In the genomic region with DNA sequence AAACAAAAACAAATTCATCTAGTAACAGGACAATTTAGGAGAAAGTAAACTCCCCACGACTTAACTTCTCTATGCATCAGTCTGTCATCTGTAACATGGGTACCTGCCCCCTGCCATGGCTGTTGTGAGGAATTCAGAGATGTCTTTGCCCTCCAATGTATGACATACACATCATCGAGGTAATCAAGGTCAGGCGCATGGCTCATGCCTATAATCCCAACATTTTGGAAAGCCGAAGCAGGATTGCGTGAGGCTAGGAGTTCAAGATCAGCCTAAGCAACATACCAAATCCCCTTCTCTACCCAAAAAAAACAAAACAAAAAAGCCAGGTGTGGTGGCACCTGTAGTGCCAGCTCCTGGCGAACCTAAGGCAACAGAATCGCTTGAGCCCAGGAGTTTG, we compare ENCODE assay signal across 12 cellular contexts. TPM values are rescaled to one million over a fixed set of nuclear protein-coding genes. Genes with fewer than 3 reads are reported as not detected.
A peak's percentile ranks its signal among the peaks of the same experiment; 100 is the strongest.
DNase-seq lines count a peak whose midpoint lies in the region; TF ChIP-seq lines count a peak whose summit lies in the region.
"Had no signal": no experiment of that assay in that cellular context is flagged by ENCODE, and none has a peak within 500 bp of the region (broad histone marks: within the 10 kb centered on the region; RNA-seq: fewer than 3 reads in every experiment).

No MANE protein-coding gene starts in this region.

- no peak overlapping the region for H4K8ac ChIP-seq in trophoblast cell (ENCODE audit: low read depth, low read length)

- H3K9ac ChIP-seq in trophoblast cell (ENCODE audit: low read length) = no peak overlapping the region

- no peak overlapping the region for H2BK5ac ChIP-seq in trophoblast cell (ENCODE audit: low read depth, low read length, poor library complexity)

- no peaks in the 10 kb centered on the region for H3K27me3 Mint-ChIP-seq in type B pancreatic cell

- H2BK120ac ChIP-seq in trophoblast cell (ENCODE audit: insufficient read depth, low read length, poor library complexity) = no peak overlapping the region

- peak; percentile 7 for DNase-seq in stimulated activated naive CD4-positive, alpha-beta T cell treated with Interleukin-2 at 50 U/mL for 16 hours (lab: John Stamatoyannopoulos, UW)
- DNase-seq in stimulated activated naive CD4-positive, alpha-beta T cell (lab: John Stamatoyannopoulos, UW) = no peak
- no peak for DNase-seq in RWPE1 (ENCODE audit: low spot score)
- DNase-seq in type B pancreatic cell (ENCODE audit: extremely low spot score, unreplicated experiment) = no peak
- DNase-seq in Peyer's patch = no peak
- no peak for DNase-seq in trophoblast cell
- DNase-seq: activated T-cell treated with anti-CD3 and anti-CD28 coated beads, Interleukin-2, amount 50 U/mL, for 1 hour; dermis blood vessel endothelial cell; NCI-H2029 had no signal

- no peak overlapping the region for H3K4me2 ChIP-seq in trophoblast cell (ENCODE audit: low read length)

- no peaks in the 10 kb centered on the region for H3K79me1 ChIP-seq in trophoblast cell (ENCODE audit: low read length)

- no peaks in the 10 kb centered on the region for H3K9me3 Mint-ChIP-seq in type B pancreatic cell

- H3K9me3 ChIP-seq in Peyer's patch (no peaks in the 10 kb centered on the region), trophoblast cell (ENCODE audit: insufficient read depth, low read depth, low read length) (no peaks in the 10 kb centered on the region)
- H3K9me3 ChIP-seq: ascending aorta; BLaER1 treated with 17β-estradiol and CSF1 and Interleukin-3, amounts not matched to agents 10 nM and 100 nM had no signal

- no peak for TF ChIP-seq CTCF in RWPE1 (conservative IDR thresholded peaks at IDR 0.05; ENCODE audit: low read depth)
- no peak for TF ChIP-seq CTCF in type B pancreatic cell (conservative IDR thresholded peaks at IDR 0.05)
- TF ChIP-seq CTCF in Peyer's patch (IDR thresholded peaks at IDR 0.05) = no peak

- H3K14ac ChIP-seq in trophoblast cell (ENCODE audit: low read length) = no peak overlapping the region

- H2BK12ac ChIP-seq in trophoblast cell (ENCODE audit: low read length) = no peak overlapping the region

- H3K4me1 ChIP-seq in Peyer's patch (peaks cover 0 to 12% (median 8%) of the 10 kb centered on the region in 4 donors), trophoblast cell (ENCODE audit: control insufficient read depth in 1 of 2, insufficient read depth in 2 of 2, low read length in 2 of 2) (no peaks in the 10 kb centered on the region)

- H3K27ac Mint-ChIP-seq in type B pancreatic cell = peak overlapping the region; percentile 80

- H3K27ac ChIP-seq in RWPE1 = peak overlapping the region; percentile 42
- no peak overlapping the region for H3K27ac ChIP-seq in Peyer's patch
- H3K27ac ChIP-seq in trophoblast cell (ENCODE audit: low read depth, low read length) = no peak overlapping the region
- H3K27ac ChIP-seq: ascending aorta had no signal

- peaks cover 12% of the 10 kb centered on the region for H3K4me1 Mint-ChIP-seq in type B pancreatic cell (ENCODE audit: unreplicated experiment)

- no peak overlapping the region for H3K4me3 Mint-ChIP-seq in type B pancreatic cell

- no peak overlapping the region for H4K12ac ChIP-seq in trophoblast cell (ENCODE audit: low read depth, low read length)

- H3K4me3 ChIP-seq in Peyer's patch (no peak overlapping the region), trophoblast cell (ENCODE audit: low read depth, low read length) (no peak overlapping the region)
- H3K4me3 ChIP-seq: ascending aorta; BLaER1 treated with 17β-estradiol and CSF1 and Interleukin-3, amounts not matched to agents 10 nM and 100 nM had no signal

- no peak overlapping the region for H2AFZ ChIP-seq in trophoblast cell (ENCODE audit: insufficient read depth, low read length, poor library complexity)

- CTCF ChIA-PET in RWPE1 (lab: Yijun Ruan, JAX) = interaction anchor here (1.0 kb wide), 1 partner anchor 8 kb away, joined by 3 read pairs; no protein-coding TSS in a partner anchor

- H3K27me3 ChIP-seq in Peyer's patch (no peaks in the 10 kb centered on the region), trophoblast cell (ENCODE audit: insufficient read depth, low read length) (no peaks in the 10 kb centered on the region)
- H3K27me3 ChIP-seq: ascending aorta; BLaER1 treated with 17β-estradiol and CSF1 and Interleukin-3, amounts not matched to agents 10 nM and 100 nM had no signal

- H2AK5ac ChIP-seq in trophoblast cell (ENCODE audit: low read length) = no peak overlapping the region

- peaks cover 21% of the 10 kb centered on the region for H3K36me3 Mint-ChIP-seq in type B pancreatic cell

- no peak overlapping the region for H3K23ac ChIP-seq in trophoblast cell (ENCODE audit: low read length)

- H4K91ac ChIP-seq in trophoblast cell (ENCODE audit: low read depth, low read length) = no peak overlapping the region

- TF ChIP-seq POLR2A in Peyer's patch (IDR thresholded peaks at IDR 0.05) = no peak

- H3K79me2 ChIP-seq in trophoblast cell (ENCODE audit: control insufficient read depth, insufficient read depth, low read length, poor library complexity) = no peaks in the 10 kb centered on the region

- no peak overlapping the region for H3K18ac ChIP-seq in trophoblast cell (ENCODE audit: low read length)

- peaks cover 0 to 29% (median 0%) of the 10 kb centered on the region in 3 donors for H3K36me3 ChIP-seq in Peyer's patch
- H3K36me3 ChIP-seq in trophoblast cell (ENCODE audit: control insufficient read depth in 1 of 2, insufficient read depth in 2 of 2, low read length in 2 of 2) = peaks cover 4 to 11% of the 10 kb centered on the region in 2 experiments

- no CpG with 5 or more reads among the region's 7 CpGs for WGBS in trophoblast cell (ENCODE audit: extremely low coverage, insufficient coverage, insufficient read length)

- H3K4ac ChIP-seq in trophoblast cell (ENCODE audit: low read depth, low read length) = no peak overlapping the region

- POLR2A ChIA-PET in RWPE1 (lab: Yijun Ruan, JAX; ENCODE audit: low non-redundant PET) = no interaction called here

RNA-seq across cellular contexts. Expression of a gene that starts 9.0 kb away (rescaled TPM):
- total RNA-seq in type B pancreatic cell (ENCODE audit: low replicate concordance) = 12,371 and 13,155 TPM in 2 replicates
- total RNA-seq in Peyer's patch = 1,000 to 10,000 TPM; 4,216 to 7,500 (median 5,030) TPM
- 10,280 and 10,757 TPM in 2 replicates for polyA plus RNA-seq in trophoblast cell (2013)

RNA-seq across cellular contexts. Expression of a gene that starts 50.3 kb away (rescaled TPM):
- total RNA-seq in type B pancreatic cell (ENCODE audit: low replicate concordance) (28.0 and 28.3 TPM in 2 replicates), Peyer's patch (100 to 1,000 TPM in 1 of 4 donors, 10 to 100 TPM in 3; 29.2 to 115 (median 43.0) TPM)
- polyA plus RNA-seq in trophoblast cell (2013) = 11.3 and 11.5 TPM in 2 replicates

RNA-seq across cellular contexts. Expression of a gene that starts 59.7 kb away (rescaled TPM):
- total RNA-seq in type B pancreatic cell (ENCODE audit: low replicate concordance) (0.12 TPM in 2 replicates), Peyer's patch (1 to 10 TPM; 3.4 to 8.3 (median 4.3) TPM)
- 0.16 and 0.19 TPM in 2 replicates for polyA plus RNA-seq in trophoblast cell (2013)
- total RNA-seq: SK-MEL-5 had no signal
